30 cellular contexts compared by ENCODE assay signal in the genomic region with DNA sequence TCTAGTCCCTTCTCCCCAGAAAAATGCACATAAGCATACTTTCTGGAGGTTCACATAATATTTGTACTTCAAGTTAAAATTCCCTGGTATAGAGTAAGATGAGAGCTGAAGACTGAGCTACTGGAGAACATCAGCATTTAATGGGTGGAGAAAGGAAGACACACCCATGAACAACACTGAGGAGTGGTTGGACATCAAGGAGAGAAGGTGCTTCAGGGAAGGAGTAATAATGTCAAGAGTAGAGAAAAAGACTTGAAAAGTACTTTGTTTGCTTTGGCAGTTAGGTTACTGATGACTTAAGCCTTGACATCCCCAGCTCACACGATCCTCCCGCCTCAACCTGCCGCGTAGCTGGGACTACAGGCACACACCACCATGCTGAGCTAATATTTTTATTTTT. TPM values are rescaled to one million over a fixed set of nuclear protein-coding genes. Genes with fewer than 3 reads are reported as not detected.
"Had no signal": no experiment of that assay in that cellular context is flagged by ENCODE, and none has a peak within 500 bp of the region (broad histone marks: within the 10 kb centered on the region; RNA-seq: fewer than 3 reads in every experiment).

No MANE protein-coding gene starts in this region.

- H3K27ac Mint-ChIP-seq: activated CD4-positive, alpha-beta memory T cell treated with anti-CD3 and anti-CD28 coated beads for 36 hours; activated CD4-positive, alpha-beta T cell treated with anti-CD3 and anti-CD28 coated beads, Interleukin-2, amount 10 ng/mL, durations not matched to agents 7 days and 5 days; activated naive CD8-positive, alpha-beta T cell treated with anti-CD3 and anti-CD28 coated beads for 36 hours; T-helper 17 cell; WTC11 had no signal

- H3K9me3 Mint-ChIP-seq: activated CD4-positive, alpha-beta memory T cell treated with anti-CD3 and anti-CD28 coated beads for 36 hours; activated CD4-positive, alpha-beta T cell treated with anti-CD3 and anti-CD28 coated beads, Interleukin-2, amount 10 ng/mL, durations not matched to agents 7 days and 5 days; activated naive CD8-positive, alpha-beta T cell treated with anti-CD3 and anti-CD28 coated beads for 36 hours; activated T-cell treated with anti-CD3 and anti-CD28 coated beads, Interleukin-2, amount 50 U/mL, for 4 hours; WTC11 had no signal

- DNase-seq: activated CD4-positive, alpha-beta memory T cell treated with anti-CD3 and anti-CD28 coated beads for 36 hours; activated CD4-positive, alpha-beta T cell treated with anti-CD3 and anti-CD28 coated beads, Interleukin-2, amount 10 ng/mL, durations not matched to agents 7 days and 5 days; activated CD4-positive, CD25-positive, alpha-beta regulatory T cell treated with anti-CD3 and anti-CD28 coated beads, Interleukin-2, amount 50 U/mL, for 72 hours; activated CD8-positive, alpha-beta memory T cell treated with anti-CD3 and anti-CD28 coated beads for 24 hours; activated effector memory CD4-positive, alpha-beta T cell treated with anti-CD3 and anti-CD28 coated beads, Interleukin-2, amount 50 U/mL, for 16 hours; activated naive CD4-positive, alpha-beta T cell treated with Interleukin-2 at 50 U/mL for 16 hours; activated naive CD8-positive, alpha-beta T cell treated with anti-CD3 and anti-CD28 coated beads for 36 hours; activated T-cell treated with anti-CD3 and anti-CD28 coated beads, Interleukin-2, amount 50 U/mL, for 4 hours; brain microvascular endothelial cell; cerebellar nuclear complex; MG63; NCI-H1105; NCI-H1436; NCI-H1694 treated with DMSO at 0.1 percent for 48 hours; NCI-H2029 treated with DMSO at 0.1 percent for 48 hours; NCI-H2227 treated with DMSO at 0.1 percent for 48 hours; NCI-H446 treated with DMSO at 0.1 percent for 48 hours; NCI-H526; NCI-H82; NK-92 treated with Interleukin-12 subunit alpha and Interleukin-12 subunit beta, amount 100 ng/mL, for 24 hours; OCI-M1; Peyer's patch; Right ventricle myocardium superior; SJCRH30; SW 1271; T-helper 17 cell; T-helper 9 cell had no signal

- H3K27me3 Mint-ChIP-seq: activated CD4-positive, alpha-beta memory T cell treated with anti-CD3 and anti-CD28 coated beads for 36 hours; activated CD4-positive, alpha-beta T cell treated with anti-CD3 and anti-CD28 coated beads, Interleukin-2, amount 10 ng/mL, durations not matched to agents 7 days and 5 days; activated naive CD8-positive, alpha-beta T cell treated with anti-CD3 and anti-CD28 coated beads for 36 hours; T-helper 17 cell had no signal

- H3K4me1 Mint-ChIP-seq: activated CD4-positive, alpha-beta T cell treated with anti-CD3 and anti-CD28 coated beads, Interleukin-2, amount 10 ng/mL, durations not matched to agents 7 days and 5 days; activated naive CD8-positive, alpha-beta T cell treated with anti-CD3 and anti-CD28 coated beads for 36 hours; T-helper 17 cell; WTC11 had no signal

- H3K4me1 ChIP-seq: Peyer's patch, SJCRH30 had no signal

- H3K4me3 Mint-ChIP-seq: activated CD4-positive, alpha-beta memory T cell treated with anti-CD3 and anti-CD28 coated beads for 36 hours; activated CD4-positive, alpha-beta T cell treated with anti-CD3 and anti-CD28 coated beads, Interleukin-2, amount 10 ng/mL, durations not matched to agents 7 days and 5 days; activated naive CD8-positive, alpha-beta T cell treated with anti-CD3 and anti-CD28 coated beads for 36 hours; activated T-cell treated with anti-CD3 and anti-CD28 coated beads, Interleukin-2, amount 50 U/mL, for 4 hours; T-helper 17 cell; WTC11 had no signal

- H3K9me3 ChIP-seq: MG63, Peyer's patch, SJCRH30 had no signal

- H3K27me3 ChIP-seq: brain microvascular endothelial cell, MG63, Peyer's patch, SJCRH30 had no signal

- ATAC-seq: activated T-cell treated with anti-CD3 and anti-CD28 coated beads, Interleukin-2, amount 50 U/mL, for 4 hours; SK-N-SH treated with all-trans-retinoic acid at 6 μM for 48 hours; T-helper 17 cell; WTC11 had no signal

- H3K27ac ChIP-seq: brain microvascular endothelial cell, Peyer's patch, RWPE1, SJCRH30 had no signal

- H3K4me3 ChIP-seq: MG63, Peyer's patch, SJCRH30 had no signal

RNA-seq across cellular contexts. Expression of a gene that starts 36.7 kb away (rescaled TPM):
- total RNA-seq: activated CD4-positive, alpha-beta memory T cell treated with anti-CD3 and anti-CD28 coated beads for 36 hours; activated CD4-positive, alpha-beta T cell treated with anti-CD3 and anti-CD28 coated beads, Interleukin-2, amount 10 ng/mL, durations not matched to agents 7 days and 5 days; activated naive CD8-positive, alpha-beta T cell treated with anti-CD3 and anti-CD28 coated beads for 36 hours; activated T-cell treated with anti-CD3 and anti-CD28 coated beads, Interleukin-2, amount 50 U/mL, for 4 hours; T-helper 17 cell had no signal
